8 cellular contexts compared by ENCODE assay signal in genomic region chr9:127877566-127877998, GRCh38. TPM values are rescaled to one million over a fixed set of nuclear protein-coding genes. Genes with fewer than 3 reads are reported as not detected.
DNase-seq lines count a peak whose midpoint lies in the region; ATAC-seq, FAIRE-seq and TF ChIP-seq lines count a peak whose summit lies in the region.

A gene with protein sequence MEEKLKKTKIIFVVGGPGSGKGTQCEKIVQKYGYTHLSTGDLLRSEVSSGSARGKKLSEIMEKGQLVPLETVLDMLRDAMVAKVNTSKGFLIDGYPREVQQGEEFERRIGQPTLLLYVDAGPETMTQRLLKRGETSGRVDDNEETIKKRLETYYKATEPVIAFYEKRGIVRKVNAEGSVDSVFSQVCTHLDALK (minus strand): TSS chr9:127877675. CDS start chr9:127874617, 3,058 bp downstream.

- no peak for FAIRE-seq in D721Med (lab: Jason Lieb, UNC)

- H3K4me3 Mint-ChIP-seq in activated CD8-positive, alpha-beta T cell treated with anti-CD3 and anti-CD28 coated beads, Interleukin-2, amount 10 ng/mL, durations not matched to agents 7 days and 5 days = no peak within 1 kb of the TSS
- H3K4me3 Mint-ChIP-seq in nephron = peak within 1 kb of the TSS; percentile 85 to 94 (median 90)

- peaks cover 4% of the 10 kb centered on the region for H3K4me1 Mint-ChIP-seq in activated CD8-positive, alpha-beta T cell treated with anti-CD3 and anti-CD28 coated beads, Interleukin-2, amount 10 ng/mL, durations not matched to agents 7 days and 5 days (ENCODE audit: low read depth)
- H3K4me1 Mint-ChIP-seq in nephron = peaks cover 25% of the 10 kb centered on the region

- no peak within 1 kb of the TSS for H3K27ac Mint-ChIP-seq in activated CD8-positive, alpha-beta T cell treated with anti-CD3 and anti-CD28 coated beads, Interleukin-2, amount 10 ng/mL, durations not matched to agents 7 days and 5 days
- peak within 1 kb of the TSS; percentile 65 to 81 (median 66) for H3K27ac Mint-ChIP-seq in nephron

- DNase-seq in D721Med (ENCODE audit: insufficient read length, low spot score) = peak; percentile 64
- peak; percentile 60 for DNase-seq in NCI-H1105 (lab: John Stamatoyannopoulos, UW)
- DNase-seq in activated CD8-positive, alpha-beta T cell treated with anti-CD3 and anti-CD28 coated beads, Interleukin-2, amount 10 ng/mL, durations not matched to agents 7 days and 5 days = no peak
- DNase-seq in globus pallidus (ENCODE audit: low spot score) = peak; percentile 79
- DNase-seq in NOMO-1 treated with DMSO at 0.1 percent for 48 hours (lab: John Stamatoyannopoulos, UW; ENCODE audit: unreplicated experiment) = no peak

- CTCF ChIA-PET in activated CD8-positive, alpha-beta T cell treated with anti-CD3 and anti-CD28 coated beads, Interleukin-2, amount 10 ng/mL, durations not matched to agents 7 days and 5 days (lab: Charles Lee) = no interaction called here

- peaks cover 3% of the 10 kb centered on the region for H3K36me3 Mint-ChIP-seq in activated CD8-positive, alpha-beta T cell treated with anti-CD3 and anti-CD28 coated beads, Interleukin-2, amount 10 ng/mL, durations not matched to agents 7 days and 5 days (ENCODE audit: low read depth)
- peaks cover 3% of the 10 kb centered on the region for H3K36me3 Mint-ChIP-seq in nephron (ENCODE audit: low read depth)

- H3K9me3 Mint-ChIP-seq in activated CD8-positive, alpha-beta T cell treated with anti-CD3 and anti-CD28 coated beads, Interleukin-2, amount 10 ng/mL, durations not matched to agents 7 days and 5 days (ENCODE audit: insufficient read depth) = no peaks in the 10 kb centered on the region
- H3K9me3 Mint-ChIP-seq in nephron = no peaks in the 10 kb centered on the region

- H3K27me3 Mint-ChIP-seq in activated CD8-positive, alpha-beta T cell treated with anti-CD3 and anti-CD28 coated beads, Interleukin-2, amount 10 ng/mL, durations not matched to agents 7 days and 5 days (ENCODE audit: low read depth) = peaks cover 3% of the 10 kb centered on the region
- H3K27me3 Mint-ChIP-seq in nephron (ENCODE audit: low read depth) = no peaks in the 10 kb centered on the region

- no peak for ATAC-seq in activated CD8-positive, alpha-beta T cell treated with anti-CD3 and anti-CD28 coated beads, Interleukin-2, amount 10 ng/mL, durations not matched to agents 7 days and 5 days
- ATAC-seq in GM19395 (IDR thresholded peaks at IDR 0.05; ENCODE audit: unreplicated experiment) = no peak
- ATAC-seq in GM18870 (IDR thresholded peaks at IDR 0.05; ENCODE audit: unreplicated experiment) = no peak

- POLR2A ChIA-PET in activated CD8-positive, alpha-beta T cell treated with anti-CD3 and anti-CD28 coated beads, Interleukin-2, amount 10 ng/mL, durations not matched to agents 7 days and 5 days (lab: Charles Lee) = no interaction called here

- TF ChIP-seq CTCF in D721Med (IDR thresholded peaks at IDR 0.05; ENCODE audit: insufficient read depth, missing control alignments) (no peak), nephron (IDR thresholded peaks at IDR 0.05; ENCODE audit: unreplicated experiment in 3 of 3) (no peak)

RNA-seq across cellular contexts. Expression of the gene that starts here (rescaled TPM):
- 10 to 100 TPM; 22.4 to 30.4 TPM for total RNA-seq in activated CD8-positive, alpha-beta T cell treated with anti-CD3 and anti-CD28 coated beads, Interleukin-2, amount 10 ng/mL, durations not matched to agents 7 days and 5 days

Comparison
In these comparisons a context has a peak if more than half of its experiments do, and no peak if none do; other contexts are left out.
1. DNase-seq: peak in D721Med (single experiment), NCI-H1105 (single experiment) and globus pallidus (single experiment); none in activated CD8-positive, alpha-beta T cell treated with anti-CD3 and anti-CD28 coated beads, Interleukin-2, amount 10 ng/mL, durations not matched to agents 7 days and 5 days (single experiment) and NOMO-1 treated with DMSO at 0.1 percent for 48 hours (single experiment).